ENCODE assay signal across 24 cellular contexts in genomic region chr22:22851969-22852368, GRCh38. TPM values are rescaled to one million over a fixed set of nuclear protein-coding genes. Genes with fewer than 3 reads are reported as not detected.
DNase-seq lines count a peak whose midpoint lies in the region; ATAC-seq, FAIRE-seq and TF ChIP-seq lines count a peak whose summit lies in the region.
"Had no signal": no experiment of that assay in that cellular context is flagged by ENCODE, and none has a peak within 500 bp of the region (broad histone marks: within the 10 kb centered on the region; RNA-seq: fewer than 3 reads in every experiment).

No MANE protein-coding gene starts in this region.

- TF ChIP-seq RAD21 in GM12878 (IDR thresholded peaks at IDR 0.05; ENCODE audit: insufficient read depth, low read depth, low read length): no peak

- H3K9me3 ChIP-seq in GM12878 (replicated peaks; ENCODE audit: control insufficient read depth, insufficient read depth, low read length): no peaks in the 10 kb centered on the region
- H3K9me3 ChIP-seq: A549, Caco-2 had no signal

- SMC1A ChIA-PET in GM12878 (lab: Charles Lee; ENCODE audit: uncharacterized antibody, unreplicated experiment): interaction anchor here (0.7 to 4.8 kb wide), 4 partner anchors 41 to 238 kb away, joined by 3 to 141 read pairs (median 7); no protein-coding TSS in a partner anchor

- ATAC-seq in GM12878: no peak
- ATAC-seq in effector memory CD8-positive, alpha-beta T cell (replicated peaks): no peak
- ATAC-seq: A549; CD8-positive, alpha-beta T cell had no signal

- H3K27ac Mint-ChIP-seq in activated CD4-positive, alpha-beta T cell treated with anti-CD3 and anti-CD28 coated beads, Interleukin-2, amount 10 ng/mL, durations not matched to agents 24 days and 14 days: no peak overlapping the region
- peak overlapping the region; percentile 32 to 41 for H3K27ac Mint-ChIP-seq in effector memory CD8-positive, alpha-beta T cell
- H3K27ac Mint-ChIP-seq: B cell; CD4-positive, alpha-beta T cell; CD8-positive, alpha-beta T cell had no signal

- H3K36me3 Mint-ChIP-seq in activated CD4-positive, alpha-beta T cell treated with anti-CD3 and anti-CD28 coated beads, Interleukin-2, amount 10 ng/mL, durations not matched to agents 24 days and 14 days (ENCODE audit: low read depth): no peaks in the 10 kb centered on the region
- H3K36me3 Mint-ChIP-seq in effector memory CD8-positive, alpha-beta T cell (ENCODE audit: insufficient read depth): no peaks in the 10 kb centered on the region
- H3K36me3 Mint-ChIP-seq: CD8-positive, alpha-beta T cell had no signal

- H3K27ac ChIP-seq in GM12878 (ENCODE audit: control insufficient read depth, insufficient read depth): no peak overlapping the region
- H3K27ac ChIP-seq: 22Rv1; A549; BLaER1 treated with 17β-estradiol and CSF1 and Interleukin-3, amounts not matched to agents 10 nM and 100 nM; C4-2B had no signal

- BruUV-seq in GM12878 (replicated peaks; lab: Mats Ljungman, UMichigan): no TSS peak

- peaks cover 33% of the 10 kb centered on the region for H3K27me3 Mint-ChIP-seq in activated CD4-positive, alpha-beta T cell treated with anti-CD3 and anti-CD28 coated beads, Interleukin-2, amount 10 ng/mL, durations not matched to agents 24 days and 14 days
- H3K27me3 Mint-ChIP-seq in effector memory CD8-positive, alpha-beta T cell: no peaks in the 10 kb centered on the region
- H3K27me3 Mint-ChIP-seq: CD4-positive, alpha-beta T cell had no signal

- no peak overlapping the region for H2AFZ ChIP-seq in GM12878 (ENCODE audit: control insufficient read depth, low read depth, low read length)

- no peaks in the 10 kb centered on the region for H4K20me1 ChIP-seq in GM12878 (ENCODE audit: control insufficient read depth, insufficient read depth)
- H4K20me1 ChIP-seq: BLaER1 treated with 17β-estradiol and CSF1 and Interleukin-3, amounts not matched to agents 10 nM and 100 nM had no signal

- no peak for TF ChIP-seq CTCF in GM12878 (IDR thresholded peaks at IDR 0.05 in 2 of 3, conservative IDR thresholded peaks at IDR 0.05 in 1 of 3; ENCODE audit: control insufficient read depth in 2 of 3, extremely low read depth in 1 of 3, insufficient read depth in 1 of 3, low read depth in 3 of 3, low read length in 3 of 3)

- peaks cover 4% of the 10 kb centered on the region for H3K79me2 ChIP-seq in GM12878 (ENCODE audit: control insufficient read depth, insufficient read depth, low read length)

- CTCF ChIA-PET in GM12878 (lab: Yijun Ruan, JAX): interaction anchor here (10.0 to 12.5 kb wide), 2 partner anchors 84 to 105 kb away, joined by 264 to 551 read pairs; no protein-coding TSS in a partner anchor

- 98% methylated on average over 5 of the region's 5 CpGs for WGBS in GM12878 (ENCODE audit: insufficient coverage, insufficient replicate concordance, low lambda C conversion rate, missing lambda C conversion rate)

- POLR2A ChIA-PET in GM12878 (lab: Charles Lee): no interaction called here

- no peaks in the 10 kb centered on the region for H3K36me3 ChIP-seq in GM12878 (ENCODE audit: control insufficient read depth in 2 of 2, insufficient read depth in 2 of 2, low read length in 1 of 2)
- H3K36me3 ChIP-seq: BLaER1 treated with 17β-estradiol and CSF1 and Interleukin-3, amounts not matched to agents 10 nM and 100 nM had no signal

- TF ChIP-seq EP300 in GM12878 (IDR thresholded peaks at IDR 0.05; ENCODE audit: borderline replicate concordance in 1 of 2, control insufficient read depth in 1 of 2, low read depth in 2 of 2, low read length in 2 of 2): no peak

- no peak overlapping the region for H3K9ac ChIP-seq in GM12878 (ENCODE audit: control insufficient read depth, insufficient read depth, low read length)
- H3K9ac ChIP-seq: BLaER1 treated with 17β-estradiol and CSF1 and Interleukin-3, amounts not matched to agents 10 nM and 100 nM had no signal

- no peaks in the 10 kb centered on the region for H3K4me1 Mint-ChIP-seq in activated CD4-positive, alpha-beta T cell treated with anti-CD3 and anti-CD28 coated beads, Interleukin-2, amount 10 ng/mL, durations not matched to agents 24 days and 14 days
- peaks cover 36 to 40% of the 10 kb centered on the region in 2 donors for H3K4me1 Mint-ChIP-seq in effector memory CD8-positive, alpha-beta T cell (ENCODE audit: low read depth in 2 of 2)

- no peak overlapping the region for H3K4me3 ChIP-seq in GM12878
- H3K4me3 ChIP-seq: A549; BLaER1 treated with 17β-estradiol and CSF1 and Interleukin-3, amounts not matched to agents 10 nM and 100 nM had no signal

- no peak for FAIRE-seq in GM12878 (lab: Jason Lieb, UNC)
- FAIRE-seq: A549, D721Med, G401.6, GM18507 had no signal

- no peak overlapping the region for H3K4me3 Mint-ChIP-seq in activated CD4-positive, alpha-beta T cell treated with anti-CD3 and anti-CD28 coated beads, Interleukin-2, amount 10 ng/mL, durations not matched to agents 24 days and 14 days
- H3K4me3 Mint-ChIP-seq in effector memory CD8-positive, alpha-beta T cell: no peak overlapping the region
- H3K4me3 Mint-ChIP-seq: B cell; CD4-positive, alpha-beta T cell; CD8-positive, alpha-beta T cell had no signal

- no peak overlapping the region for H3K4me2 ChIP-seq in GM12878 (ENCODE audit: control insufficient read depth, insufficient read depth)
- H3K4me2 ChIP-seq: A549 had no signal

- TF ChIP-seq POLR2A in GM12878 (IDR thresholded peaks at IDR 0.05; ENCODE audit: low read depth, low read length): no peak

- DNase-seq in activated CD4-positive, alpha-beta T cell treated with anti-CD3 and anti-CD28 coated beads, Interleukin-2, amount 10 ng/mL, durations not matched to agents 24 days and 14 days: peak; percentile 32
- no peak for DNase-seq in activated CD4-positive, alpha-beta T cell treated with anti-CD3 and anti-CD28 coated beads for 48 hours
- DNase-seq in GM12878 (ENCODE audit: low read depth, low spot score): no peak
- no peak for DNase-seq in effector memory CD8-positive, alpha-beta T cell
- DNase-seq in H4 (ENCODE audit: low spot score): no peak
- DNase-seq in nucleus accumbens (lab: John Stamatoyannopoulos, UW): no peak
- DNase-seq in T-helper 2 cell: no peak
- DNase-seq: AML-193; Caco-2; Calu3; CD4-positive, alpha-beta T cell; CD8-positive, alpha-beta T cell; DMS79 treated with DMSO at 0.1 percent for 48 hours; GF-D8 had no signal

- H3K4me1 ChIP-seq in GM12878 (ENCODE audit: control insufficient read depth, insufficient read depth, low read length): peaks cover 18% of the 10 kb centered on the region
- H3K4me1 ChIP-seq: A549, Caco-2 had no signal

- intact Hi-C loops in activated CD4-positive, alpha-beta T cell treated with anti-CD3 and anti-CD28 coated beads, Interleukin-2, amount 10 ng/mL, durations not matched to agents 24 days and 14 days (cut with micrococcal nuclease): no loop called here
- intact Hi-C loops in GM12878 (cut with micrococcal nuclease; ENCODE audit: unreplicated experiment): loop anchor here (10.0 kb wide), 1 partner anchor 293 kb away; the partner anchor contains the start of genes RAB36 and RSPH14

- in situ Hi-C loops in GM12878 (cut with MboI): loop anchor here (5.0 kb wide), 2 partner anchors 90 to 270 kb away; no protein-coding TSS in a partner anchor

- no peaks in the 10 kb centered on the region for H3K27me3 ChIP-seq in GM12878 (replicated peaks in 1 of 2; ENCODE audit: control insufficient read depth in 2 of 2, insufficient read depth in 2 of 2, low read length in 1 of 2)
- H3K27me3 ChIP-seq: BLaER1 treated with 17β-estradiol and CSF1 and Interleukin-3, amounts not matched to agents 10 nM and 100 nM had no signal

- RAD21 ChIA-PET in GM12878 (lab: Charles Lee; ENCODE audit: unreplicated experiment): interaction anchor here (2.1 to 9.3 kb wide), 3 partner anchors 42 to 104 kb away, joined by 6 to 174 read pairs (median 137); no protein-coding TSS in a partner anchor

- no peaks in the 10 kb centered on the region for H3K9me3 Mint-ChIP-seq in activated CD4-positive, alpha-beta T cell treated with anti-CD3 and anti-CD28 coated beads, Interleukin-2, amount 10 ng/mL, durations not matched to agents 24 days and 14 days
- no peaks in the 10 kb centered on the region for H3K9me3 Mint-ChIP-seq in effector memory CD8-positive, alpha-beta T cell
- H3K9me3 Mint-ChIP-seq: CD4-positive, alpha-beta T cell; CD8-positive, alpha-beta T cell had no signal

TF ChIP-seq in GM12878, 131 proteins besides CTCF, POLR2A, EP300 and RAD21 (continues in another document):
- no peak for TF ChIP-seq CHD2 (IDR thresholded peaks at IDR 0.05; ENCODE audit: borderline replicate concordance, low read depth, low read length)
- TF ChIP-seq RUNX3 (IDR thresholded peaks at IDR 0.05; ENCODE audit: low read length): no peak
- no peak for TF ChIP-seq IRF5 (IDR thresholded peaks at IDR 0.05; ENCODE audit: borderline replicate concordance)
- TF ChIP-seq TAF1 (IDR thresholded peaks at IDR 0.05; ENCODE audit: borderline replicate concordance, low read depth, low read length): no peak

RNA-seq across cellular contexts. Expression of gene IGLL5, which starts 35.6 kb away (rescaled TPM):
- total RNA-seq in activated CD4-positive, alpha-beta T cell treated with anti-CD3 and anti-CD28 coated beads, Interleukin-2, amount 10 ng/mL, durations not matched to agents 24 days and 14 days: not detected in 2 replicates
- total RNA-seq in GM12878 (2013; cell fraction: nucleolus; rRNA removed): not detected in 2 replicates
- total RNA-seq in GM12878 (2014; rRNA removed) (not detected in 2 replicates), GM12878 (2014; rRNA removed; fragmentation: Illumina TruSeq; extraction: Trizol) (not detected in 2 replicates), GM12878 (2021) (not detected in 2 replicates)
- polyA plus RNA-seq in GM12878 (2011; ENCODE audit: low read depth): not detected
- polyA plus RNA-seq in GM12878 (2011; rRNA removed) (not detected in 2 replicates), GM12878 (2014; fragmentation: Illumina TruSeq; extraction: Trizol) (not detected in 2 replicates), GM12878 (2014; fragmentation: Nextera tagmentation; extraction: Ambion mirVana) (not detected), GM12878 (2014; rRNA removed) (not detected in 2 replicates), GM12878 (2016; fragmentation: Nextera tagmentation; extraction: Ambion mirVana) (not detected)
- not detected in 2 replicates for polyA plus RNA-seq in GM12878 (2011; cell fraction: cytosol; rRNA removed)
- not detected in 2 replicates for polyA plus RNA-seq in GM12878 (2011; cell fraction: nucleus; rRNA removed)
- 0.39 and 0.48 TPM in 2 replicates for polyA plus RNA-seq in GM12878 (2012)
- polyA minus RNA-seq in GM12878 (2011; rRNA and poly(A)+ RNA removed): not detected in 2 replicates
- not detected in 2 replicates for polyA minus RNA-seq in GM12878 (2011; cell fraction: cytosol; rRNA and poly(A)+ RNA removed)
- not detected in 2 replicates for polyA minus RNA-seq in GM12878 (2011; cell fraction: nucleus; rRNA and poly(A)+ RNA removed)
- total RNA-seq in H4 (2014; rRNA removed; shearing (Covaris generic)): not detected in 2 replicates
- total RNA-seq: A172; Caco-2; Calu3; CD4-positive, alpha-beta T cell had no signal
- polyA plus RNA-seq: A549, BJ had no signal
